ENCODE assay signal across 19 cellular contexts in genomic region chr6:98976674-98977365, GRCh38. TPM values are rescaled to one million over a fixed set of nuclear protein-coding genes. Genes with fewer than 3 reads are reported as not detected.
DNase-seq lines count a peak whose midpoint lies in the region; ATAC-seq, FAIRE-seq and TF ChIP-seq lines count a peak whose summit lies in the region.
"Had no signal": no experiment of that assay in that cellular context is flagged by ENCODE, and none has a peak within 500 bp of the region (broad histone marks: within the 10 kb centered on the region; RNA-seq: fewer than 3 reads in every experiment).

No MANE protein-coding gene starts in this region.

- FAIRE-seq in GM12891 (lab: Jason Lieb, UNC) = peak; percentile 16
- FAIRE-seq: GM19239, HTR-8/SVneo had no signal

- CTCF ChIA-PET in naive thymus-derived CD4-positive, alpha-beta T cell (lab: Charles Lee) = no interaction called here

- no peak overlapping the region for H3K4me3 Mint-ChIP-seq in naive thymus-derived CD4-positive, alpha-beta T cell
- no peak overlapping the region for H3K4me3 Mint-ChIP-seq in osteocyte (ENCODE audit: unreplicated experiment)
- H3K4me3 Mint-ChIP-seq: IgD-negative memory B cell had no signal

- peaks cover 0 to 2% (median 0%) of the 10 kb centered on the region in 11 donors for H3K9me3 Mint-ChIP-seq in naive thymus-derived CD4-positive, alpha-beta T cell
- H3K9me3 Mint-ChIP-seq in osteocyte (ENCODE audit: unreplicated experiment) = no peaks in the 10 kb centered on the region
- H3K9me3 Mint-ChIP-seq: IgD-negative memory B cell had no signal

- POLR2A ChIA-PET in naive thymus-derived CD4-positive, alpha-beta T cell (lab: Charles Lee) = no interaction called here

- intact Hi-C loops in left ventricle myocardium inferior (cut with micrococcal nuclease) (no loop called here), gastrocnemius medialis (cut with DNase I; ENCODE audit: low total_unique reads) (loop anchor here (5.0 kb wide), 1 partner anchor 55 kb away; no protein-coding TSS in a partner anchor)
- intact Hi-C loops in naive thymus-derived CD4-positive, alpha-beta T cell (cut with micrococcal nuclease) = no loop called here

- peak; percentile 62 to 92 for ATAC-seq in gastrocnemius medialis
- no peak for ATAC-seq in naive thymus-derived CD4-positive, alpha-beta T cell

- H3K36me3 ChIP-seq in left ventricle myocardium inferior = no peaks in the 10 kb centered on the region
- H3K36me3 ChIP-seq in gastrocnemius medialis = no peaks in the 10 kb centered on the region
- H3K36me3 ChIP-seq in naive thymus-derived CD4-positive, alpha-beta T cell (ENCODE audit: control insufficient read depth in 2 of 3, insufficient read depth in 3 of 3, low read length in 3 of 3) = no peaks in the 10 kb centered on the region
- H3K36me3 ChIP-seq: Peyer's patch had no signal

- DNase-seq in GM12891 (ENCODE audit: insufficient read length, low spot score) (no peak), NB4 (ENCODE audit: low read depth) (peak; percentile 22), left ventricle myocardium inferior (no peak), gastrocnemius medialis (no peak), osteocyte (ENCODE audit: extremely low spot score, unreplicated experiment) (no peak)
- no peak for DNase-seq in activated CD4-positive, alpha-beta T cell treated with anti-CD3 and anti-CD28 coated beads, Interleukin-2, amount 50 U/mL, for 48 hours
- no peak for DNase-seq in naive thymus-derived CD4-positive, alpha-beta T cell
- DNase-seq: ACHN, COR-L47, EL, NCI-H1436, NCI-H2029, NCI-H2171, NCI-H446 treated with DMSO at 0.1 percent for 48 hours, Peyer's patch, SHP77 had no signal

- H3K4me1 ChIP-seq in left ventricle myocardium inferior (peaks cover 38% of the 10 kb centered on the region), gastrocnemius medialis (peaks cover 30 to 36% of the 10 kb centered on the region in 2 donors)
- no peaks in the 10 kb centered on the region for H3K4me1 ChIP-seq in naive thymus-derived CD4-positive, alpha-beta T cell (ENCODE audit: control insufficient read depth in 2 of 2, insufficient read depth in 2 of 2, low read length in 2 of 2)

- H3K27me3 Mint-ChIP-seq in naive thymus-derived CD4-positive, alpha-beta T cell = peaks cover 0 to 8% (median 6%) of the 10 kb centered on the region in 5 donors
- H3K27me3 Mint-ChIP-seq in osteocyte (ENCODE audit: unreplicated experiment) = peaks cover 16% of the 10 kb centered on the region

- H3K9me3 ChIP-seq in left ventricle myocardium inferior (replicated peaks) = no peaks in the 10 kb centered on the region
- no peaks in the 10 kb centered on the region for H3K9me3 ChIP-seq in gastrocnemius medialis
- H3K9me3 ChIP-seq in naive thymus-derived CD4-positive, alpha-beta T cell (ENCODE audit: control insufficient read depth in 2 of 3, low read length in 3 of 3) = no peaks in the 10 kb centered on the region
- H3K9me3 ChIP-seq: Peyer's patch had no signal

- H3K4me1 Mint-ChIP-seq in naive thymus-derived CD4-positive, alpha-beta T cell = peaks cover 0 to 6% (median 3%) of the 10 kb centered on the region in 7 donors
- H3K4me1 Mint-ChIP-seq in osteocyte (ENCODE audit: unreplicated experiment) = no peaks in the 10 kb centered on the region

- peak overlapping the region; percentile 16 for H3K27ac ChIP-seq in left ventricle myocardium inferior (replicated peaks)
- peak overlapping the region in 3 of 4 donors; percentile 5 to 52 (median 20) for H3K27ac ChIP-seq in gastrocnemius medialis
- H3K27ac ChIP-seq in naive thymus-derived CD4-positive, alpha-beta T cell (ENCODE audit: low read depth, low read length) = no peak overlapping the region
- H3K27ac ChIP-seq: Peyer's patch had no signal

- TF ChIP-seq CTCF in NB4 (IDR thresholded peaks at IDR 0.05; ENCODE audit: low read depth, low read length) = no peak
- TF ChIP-seq CTCF in left ventricle myocardium inferior (IDR thresholded peaks at IDR 0.05; ENCODE audit: borderline replicate concordance) = no peak
- no peak for TF ChIP-seq CTCF in gastrocnemius medialis (IDR thresholded peaks at IDR 0.05 in 4 of 5, conservative IDR thresholded peaks at IDR 0.05 in 1 of 5)
- TF ChIP-seq CTCF in osteocyte (IDR thresholded peaks at IDR 0.05) = no peak

- in situ Hi-C loops in gastrocnemius medialis (cut with MboI; ENCODE audit: low sequenced_read_pairs in 4 of 4) = no loop called here

- H3K4me3 ChIP-seq in NB4 (ENCODE audit: low read depth, low read length) (no peak overlapping the region), left ventricle myocardium inferior (no peak overlapping the region), gastrocnemius medialis (no peak overlapping the region)
- H3K4me3 ChIP-seq in naive thymus-derived CD4-positive, alpha-beta T cell (ENCODE audit: low read length) = no peak overlapping the region
- H3K4me3 ChIP-seq: Peyer's patch had no signal

- TF ChIP-seq POLR2A in GM12891 (IDR thresholded peaks at IDR 0.05; ENCODE audit: low read depth, low read length) (no peak), NB4 (IDR thresholded peaks at IDR 0.05; ENCODE audit: extremely low read depth, insufficient read length) (no peak), gastrocnemius medialis (IDR thresholded peaks at IDR 0.05) (no peak)

- no peak overlapping the region for H3K27ac Mint-ChIP-seq in naive thymus-derived CD4-positive, alpha-beta T cell
- no peak overlapping the region for H3K27ac Mint-ChIP-seq in osteocyte (ENCODE audit: unreplicated experiment)
- H3K27ac Mint-ChIP-seq: IgD-negative memory B cell had no signal

- H3K36me3 Mint-ChIP-seq in naive thymus-derived CD4-positive, alpha-beta T cell = no peaks in the 10 kb centered on the region
- no peaks in the 10 kb centered on the region for H3K36me3 Mint-ChIP-seq in osteocyte (ENCODE audit: unreplicated experiment)
- H3K36me3 Mint-ChIP-seq: IgD-negative memory B cell had no signal

- no peaks in the 10 kb centered on the region for H3K27me3 ChIP-seq in left ventricle myocardium inferior (ENCODE audit: low read depth)
- no peaks in the 10 kb centered on the region for H3K27me3 ChIP-seq in gastrocnemius medialis
- no peaks in the 10 kb centered on the region for H3K27me3 ChIP-seq in naive thymus-derived CD4-positive, alpha-beta T cell (ENCODE audit: control insufficient read depth in 2 of 2, insufficient read depth in 2 of 2, low read length in 2 of 2)
- H3K27me3 ChIP-seq: Peyer's patch had no signal

TF ChIP-seq in GM12891, 5 proteins besides CTCF, POLR2A, EP300 and RAD21:
- TF ChIP-seq POU2F2 (IDR thresholded peaks at IDR 0.05; ENCODE audit: low read depth, low read length) = no peak

RNA-seq across cellular contexts. Expression of gene FBXL4, which starts 29.1 kb away (rescaled TPM):
- 3.3 TPM for polyA plus RNA-seq in GM12891 (2012; ENCODE audit: low read depth, missing spikeins)
- total RNA-seq in left ventricle myocardium inferior (17.2 TPM), gastrocnemius medialis (10 to 100 TPM; 16.4 to 35.0 (median 22.4) TPM), osteocyte (16.6 TPM in 2 replicates)
- 10 to 100 TPM; 12.0 to 24.3 (median 13.5) TPM for total RNA-seq in naive thymus-derived CD4-positive, alpha-beta T cell
- 10 to 100 TPM in 1 of 2 donors, 1 to 10 TPM in 1; 9.2 to 16.3 TPM for polyA plus RNA-seq in naive thymus-derived CD4-positive, alpha-beta T cell
